8 cellular contexts compared by ENCODE assay signal in the genomic region with DNA sequence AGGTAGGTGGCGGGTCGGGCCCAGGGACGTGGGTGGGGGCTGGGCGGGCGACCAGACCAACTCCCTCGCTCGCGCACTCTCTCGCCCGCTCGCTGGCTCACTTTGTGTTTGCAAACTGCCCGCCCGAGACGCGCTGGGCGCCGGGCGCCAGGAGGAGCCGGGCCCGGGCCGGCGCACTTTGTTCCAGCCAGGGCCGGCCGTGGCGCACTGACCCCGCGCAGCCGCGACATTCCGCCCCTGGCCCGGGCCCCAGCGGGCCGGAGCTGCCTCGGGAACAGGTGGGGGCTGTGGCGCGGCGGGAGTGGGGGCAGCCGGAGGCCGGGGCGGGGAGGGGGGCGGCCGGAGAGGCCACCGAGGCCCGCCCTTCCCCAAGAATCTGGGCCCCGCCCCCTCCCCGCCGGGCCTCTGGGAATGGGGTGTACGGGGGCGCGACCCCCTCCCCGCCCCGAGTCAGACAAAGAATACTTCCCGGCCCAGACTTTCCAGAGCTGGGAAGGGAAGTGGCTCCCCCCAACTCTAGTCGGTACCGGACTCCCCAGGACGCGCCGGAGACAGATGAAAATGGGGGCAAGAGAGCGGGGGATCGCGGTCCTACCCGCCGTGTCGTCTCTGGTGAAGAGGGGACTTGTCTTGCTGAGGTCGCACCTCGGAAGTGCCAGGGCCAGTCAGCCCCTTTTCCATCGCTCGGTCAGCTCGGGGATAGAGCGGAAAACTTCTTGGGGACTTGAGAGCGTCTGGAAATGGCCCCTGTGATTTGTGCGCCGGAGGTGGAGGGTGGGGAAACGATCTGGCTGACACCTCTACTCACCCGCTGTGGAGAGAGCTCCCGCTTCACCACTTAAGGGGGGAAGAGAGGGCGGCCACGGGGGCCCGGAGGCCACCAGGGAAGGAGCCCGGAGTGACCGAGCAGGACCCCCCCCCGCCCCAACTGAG. TPM values are rescaled to one million over a fixed set of nuclear protein-coding genes. Genes with fewer than 3 reads are reported as not detected.
DNase-seq lines count a peak whose midpoint lies in the region; ATAC-seq and TF ChIP-seq lines count a peak whose summit lies in the region.

No MANE protein-coding gene starts in this region.

- H3K4me1 Mint-ChIP-seq in activated CD4-positive, alpha-beta memory T cell treated with anti-CD3 and anti-CD28 coated beads for 36 hours (ENCODE audit: low read depth) = peaks cover 32% of the 10 kb centered on the region
- H3K4me1 Mint-ChIP-seq in naive thymus-derived CD4-positive, alpha-beta T cell = peaks cover 6 to 46% (median 25%) of the 10 kb centered on the region in 7 donors

- POLR2A ChIA-PET in activated CD4-positive, alpha-beta memory T cell treated with anti-CD3 and anti-CD28 coated beads for 36 hours (lab: Charles Lee) = interaction anchor here (1.1 to 3.2 kb wide), 2 partner anchors 13 to 15 kb away, joined by 3 to 16 read pairs; no protein-coding TSS in a partner anchor
- POLR2A ChIA-PET in naive thymus-derived CD4-positive, alpha-beta T cell (lab: Charles Lee) = interaction anchor here (1.4 kb wide), 1 partner anchor 12 kb away, joined by 3 read pairs; no protein-coding TSS in a partner anchor

- no peak for TF ChIP-seq POLR2A in esophagus squamous epithelium (IDR thresholded peaks at IDR 0.05)

- H3K4me3 ChIP-seq in esophagus squamous epithelium = peak overlapping the region; percentile 79 to 94 (median 84)
- peak overlapping the region; percentile 64 for H3K4me3 ChIP-seq in naive thymus-derived CD4-positive, alpha-beta T cell (ENCODE audit: low read length)

- DNase-seq in EH (ENCODE audit: low read depth) = peak; percentile 46
- DNase-seq in HuH-7.5 (ENCODE audit: low spot score) = peak; percentile 29
- DNase-seq in activated CD4-positive, alpha-beta memory T cell treated with anti-CD3 and anti-CD28 coated beads for 36 hours = peak; percentile 47
- no peak for DNase-seq in esophagus squamous epithelium (lab: John Stamatoyannopoulos, UW)
- DNase-seq in naive thymus-derived CD4-positive, alpha-beta T cell = peak in 7 of 9 donors; percentile 8 to 43 (median 29)
- DNase-seq in occipital lobe (lab: John Stamatoyannopoulos, UW) = no peak
- no peak for DNase-seq in NCI-H2081 treated with DMSO at 0.1 percent for 48 hours (lab: John Stamatoyannopoulos, UW)

- peak overlapping the region; percentile 62 to 94 (median 88) for H3K27ac ChIP-seq in esophagus squamous epithelium
- H3K27ac ChIP-seq in naive thymus-derived CD4-positive, alpha-beta T cell (ENCODE audit: low read depth, low read length) = peak overlapping the region; percentile 19

- no peaks in the 10 kb centered on the region for H3K9me3 ChIP-seq in esophagus squamous epithelium
- H3K9me3 ChIP-seq in naive thymus-derived CD4-positive, alpha-beta T cell (ENCODE audit: control insufficient read depth in 2 of 3, low read length in 3 of 3) = no peaks in the 10 kb centered on the region

- H3K4me3 Mint-ChIP-seq in activated CD4-positive, alpha-beta memory T cell treated with anti-CD3 and anti-CD28 coated beads for 36 hours = peak overlapping the region; percentile 94
- peak overlapping the region; percentile 90 to 96 (median 92) for H3K4me3 Mint-ChIP-seq in naive thymus-derived CD4-positive, alpha-beta T cell

- peaks cover 19 to 59% (median 23%) of the 10 kb centered on the region in 3 donors for H3K4me1 ChIP-seq in esophagus squamous epithelium
- H3K4me1 ChIP-seq in naive thymus-derived CD4-positive, alpha-beta T cell (ENCODE audit: control insufficient read depth in 2 of 2, insufficient read depth in 2 of 2, low read length in 2 of 2) = peaks cover 20 to 29% of the 10 kb centered on the region in 2 donors

- peaks cover 12% of the 10 kb centered on the region for H3K36me3 Mint-ChIP-seq in activated CD4-positive, alpha-beta memory T cell treated with anti-CD3 and anti-CD28 coated beads for 36 hours
- H3K36me3 Mint-ChIP-seq in naive thymus-derived CD4-positive, alpha-beta T cell = peaks cover 0 to 9% (median 0%) of the 10 kb centered on the region in 5 donors

- WGBS in esophagus squamous epithelium, 2 donors = 1 to 2% methylated on average over 10 to 21 of the region's 82 CpGs

- H3K27ac Mint-ChIP-seq in activated CD4-positive, alpha-beta memory T cell treated with anti-CD3 and anti-CD28 coated beads for 36 hours = no peak overlapping the region
- H3K27ac Mint-ChIP-seq in naive thymus-derived CD4-positive, alpha-beta T cell = peak overlapping the region in 5 of 9 donors; percentile 40 to 84 (median 71)

- H3K27me3 Mint-ChIP-seq in activated CD4-positive, alpha-beta memory T cell treated with anti-CD3 and anti-CD28 coated beads for 36 hours = peaks cover 2% of the 10 kb centered on the region
- peaks cover 11 to 74% (median 16%) of the 10 kb centered on the region in 5 donors for H3K27me3 Mint-ChIP-seq in naive thymus-derived CD4-positive, alpha-beta T cell

- H3K36me3 ChIP-seq in esophagus squamous epithelium = peaks cover 0 to 7% (median 0%) of the 10 kb centered on the region in 3 donors
- H3K36me3 ChIP-seq in naive thymus-derived CD4-positive, alpha-beta T cell (ENCODE audit: control insufficient read depth in 2 of 3, insufficient read depth in 3 of 3, low read length in 3 of 3) = no peaks in the 10 kb centered on the region

- no peak for TF ChIP-seq CTCF in esophagus squamous epithelium (IDR thresholded peaks at IDR 0.05)

- CTCF ChIA-PET in activated CD4-positive, alpha-beta memory T cell treated with anti-CD3 and anti-CD28 coated beads for 36 hours (lab: Charles Lee) = interaction anchor here (0.8 to 2.1 kb wide), 4 partner anchors 13 to 174 kb away, joined by 3 to 9 read pairs (median 6); no protein-coding TSS in a partner anchor
- CTCF ChIA-PET in naive thymus-derived CD4-positive, alpha-beta T cell (lab: Charles Lee) = no interaction called here

- H3K9me3 Mint-ChIP-seq in activated CD4-positive, alpha-beta memory T cell treated with anti-CD3 and anti-CD28 coated beads for 36 hours = no peaks in the 10 kb centered on the region
- no peaks in the 10 kb centered on the region for H3K9me3 Mint-ChIP-seq in naive thymus-derived CD4-positive, alpha-beta T cell

- intact Hi-C loops in activated CD4-positive, alpha-beta memory T cell treated with anti-CD3 and anti-CD28 coated beads for 36 hours (cut with micrococcal nuclease) = loop anchor here (1.0 to 5.0 kb wide), 5 partner anchors 13 to 475 kb away; a partner anchor contains a TSS
- intact Hi-C loops in esophagus squamous epithelium (cut with DNase I) = no loop called here
- intact Hi-C loops in naive thymus-derived CD4-positive, alpha-beta T cell (cut with micrococcal nuclease) = loop anchor here (1.0 to 5.0 kb wide), 12 partner anchors 14 to 1880 kb away; a partner anchor contains a TSS

- peak; percentile 9 for ATAC-seq in GM21447 (IDR thresholded peaks at IDR 0.05; ENCODE audit: unreplicated experiment)
- no peak for ATAC-seq in naive thymus-derived CD4-positive, alpha-beta T cell

- peaks cover 0 to 35% (median 0%) of the 10 kb centered on the region in 4 donors for H3K27me3 ChIP-seq in esophagus squamous epithelium
- peaks cover 2 to 9% of the 10 kb centered on the region in 2 donors for H3K27me3 ChIP-seq in naive thymus-derived CD4-positive, alpha-beta T cell (ENCODE audit: control insufficient read depth in 2 of 2, insufficient read depth in 2 of 2, low read length in 2 of 2)

RNA-seq across cellular contexts. Expression of a gene that starts 1.0 kb away (rescaled TPM):
- total RNA-seq in activated CD4-positive, alpha-beta memory T cell treated with anti-CD3 and anti-CD28 coated beads for 36 hours = 10 to 100 TPM; 19.5 to 21.6 TPM
- total RNA-seq in esophagus squamous epithelium (10 to 100 TPM in 1 of 4 donors, 1 to 10 TPM in 3; 2.2 to 10.3 (median 6.8) TPM), occipital lobe (0.94 TPM)
- 1 to 10 TPM; 3.1 to 7.6 (median 4.9) TPM for total RNA-seq in naive thymus-derived CD4-positive, alpha-beta T cell
- under 1 TPM; 0.07 to 0.21 TPM for polyA plus RNA-seq in naive thymus-derived CD4-positive, alpha-beta T cell

Comparison
In these comparisons a context has a peak if more than half of its experiments do, and no peak if none do; other contexts are left out.
1. DNase-seq: peak in EH (single experiment), HuH-7.5 (single experiment), activated CD4-positive, alpha-beta memory T cell treated with anti-CD3 and anti-CD28 coated beads for 36 hours (single experiment) and naive thymus-derived CD4-positive, alpha-beta T cell (7 of 9); none in esophagus squamous epithelium (single experiment), occipital lobe (single experiment) and NCI-H2081 treated with DMSO at 0.1 percent for 48 hours (single experiment).